Comparison of ENCODE assay signal across 21 cellular contexts in genomic region chr12:11134300-11134699, GRCh38. TPM values are rescaled to one million over a fixed set of nuclear protein-coding genes. Genes with fewer than 3 reads are reported as not detected.
A peak's percentile ranks its signal among the peaks of the same experiment; 100 is the strongest.
DNase-seq lines count a peak whose midpoint lies in the region; ATAC-seq, FAIRE-seq and TF ChIP-seq lines count a peak whose summit lies in the region.
"Had no signal": no experiment of that assay in that cellular context is flagged by ENCODE, and none has a peak within 500 bp of the region (broad histone marks: within the 10 kb centered on the region; RNA-seq: fewer than 3 reads in every experiment).

TSS of gene TAS2R30 (minus strand) at chr12:11134644. CDS start at chr12:11134244, 400 bp downstream.

- H3K9me3 ChIP-seq in neuronal stem cell (replicated peaks in 1 of 2; ENCODE audit: control insufficient read depth in 2 of 2, insufficient read depth in 1 of 2, low read depth in 1 of 2, low read length in 2 of 2) (peaks cover 0 to 6% of the 10 kb centered on the region in 2 donors), WERI-Rb-1 (ENCODE audit: severe bottlenecking) (no peaks in the 10 kb centered on the region)
- H3K9me3 ChIP-seq: transverse colon had no signal

- H3K79me1 ChIP-seq in neuronal stem cell (ENCODE audit: low read depth, low read length), result peaks cover 9% of the 10 kb centered on the region

- no peaks in the 10 kb centered on the region for H3K4me1 ChIP-seq in neuronal stem cell (ENCODE audit: control insufficient read depth in 2 of 2, insufficient read depth in 1 of 2, low read depth in 1 of 2, low read length in 2 of 2)
- H3K4me1 ChIP-seq: parathyroid adenoma, transverse colon had no signal

- no peak for TF ChIP-seq POLR2A in H54 (IDR thresholded peaks at IDR 0.05; ENCODE audit: low read depth, low read length)

- no peak within 1 kb of the TSS for H3K4ac ChIP-seq in neuronal stem cell (ENCODE audit: low read length)

- no peak within 1 kb of the TSS for H4K8ac ChIP-seq in neuronal stem cell (ENCODE audit: low read depth, low read length)

- no peak within 1 kb of the TSS for H3K4me3 Mint-ChIP-seq in stimulated activated effector memory CD8-positive, alpha-beta T cell treated with anti-CD3 and anti-CD28 coated beads, Interleukin-12 subunit alpha, Interleukin-12 subunit beta, amount 100 ng/mL, for 72 hours
- H3K4me3 Mint-ChIP-seq: activated CD8-positive, alpha-beta memory T cell treated with anti-CD3 and anti-CD28 coated beads, Interleukin-2, amount 10 ng/mL, durations not matched to agents 7 days and 5 days; memory B cell; naive thymus-derived CD4-positive, alpha-beta T cell had no signal

- no peak within 1 kb of the TSS for H3K27ac Mint-ChIP-seq in stimulated activated effector memory CD8-positive, alpha-beta T cell treated with anti-CD3 and anti-CD28 coated beads, Interleukin-12 subunit alpha, Interleukin-12 subunit beta, amount 100 ng/mL, for 72 hours
- H3K27ac Mint-ChIP-seq: activated CD8-positive, alpha-beta memory T cell treated with anti-CD3 and anti-CD28 coated beads, Interleukin-2, amount 10 ng/mL, durations not matched to agents 7 days and 5 days; memory B cell had no signal

- H3K9me3 Mint-ChIP-seq in stimulated activated effector memory CD8-positive, alpha-beta T cell treated with anti-CD3 and anti-CD28 coated beads, Interleukin-12 subunit alpha, Interleukin-12 subunit beta, amount 100 ng/mL, for 72 hours, result no peaks in the 10 kb centered on the region
- H3K9me3 Mint-ChIP-seq: memory B cell had no signal

- H3K27ac ChIP-seq in neuronal stem cell (replicated peaks; ENCODE audit: low read length), result no peak within 1 kb of the TSS
- H3K27ac ChIP-seq in WERI-Rb-1, result no peak within 1 kb of the TSS
- H3K27ac ChIP-seq: parathyroid adenoma, transverse colon had no signal

- H3K9ac ChIP-seq in neuronal stem cell (ENCODE audit: low read depth, low read length, poor library complexity), result no peak within 1 kb of the TSS
- H3K9ac ChIP-seq: parathyroid adenoma had no signal

- no peak within 1 kb of the TSS for H2BK12ac ChIP-seq in neuronal stem cell (ENCODE audit: low read length)

- H3K4me1 Mint-ChIP-seq in stimulated activated effector memory CD8-positive, alpha-beta T cell treated with anti-CD3 and anti-CD28 coated beads, Interleukin-12 subunit alpha, Interleukin-12 subunit beta, amount 100 ng/mL, for 72 hours, result peaks cover 44% of the 10 kb centered on the region

- no peak within 1 kb of the TSS for H2AK5ac ChIP-seq in neuronal stem cell (ENCODE audit: low read depth, low read length)

- no peak within 1 kb of the TSS for H2BK120ac ChIP-seq in neuronal stem cell (ENCODE audit: low read depth, low read length)

- no peak within 1 kb of the TSS for H2BK15ac ChIP-seq in neuronal stem cell (ENCODE audit: low read length)

- no peak within 1 kb of the TSS for H2BK5ac ChIP-seq in neuronal stem cell (ENCODE audit: low read length)

- no peak within 1 kb of the TSS for H3K18ac ChIP-seq in neuronal stem cell (ENCODE audit: low read length)

- H3K36me3 Mint-ChIP-seq in stimulated activated effector memory CD8-positive, alpha-beta T cell treated with anti-CD3 and anti-CD28 coated beads, Interleukin-12 subunit alpha, Interleukin-12 subunit beta, amount 100 ng/mL, for 72 hours, result no peaks in the 10 kb centered on the region

- WGBS in neuronal stem cell (ENCODE audit: extremely low coverage in 2 of 2, insufficient read length in 2 of 2, insufficient replicate concordance in 1 of 2), 2 donors, result no CpG with 5 or more reads among the region's 3 CpGs

- H3K36me3 ChIP-seq in neuronal stem cell (replicated peaks in 1 of 2; ENCODE audit: control insufficient read depth in 2 of 2, insufficient read depth in 2 of 2, low read length in 2 of 2) (peaks cover 0 to 17% of the 10 kb centered on the region in 2 donors), WERI-Rb-1 (no peaks in the 10 kb centered on the region; the same call in 1 of the 2 replicates)
- H3K36me3 ChIP-seq: transverse colon had no signal

- peak; percentile 76 for FAIRE-seq in H54 (lab: Jason Lieb, UNC)

- H3K4me3 ChIP-seq in neuronal stem cell (ENCODE audit: low read length in 2 of 2) (no peak within 1 kb of the TSS), WERI-Rb-1 (ENCODE audit: low read depth, low read length) (no peak within 1 kb of the TSS)
- H3K4me3 ChIP-seq: transverse colon had no signal

- no peak within 1 kb of the TSS for H4K91ac ChIP-seq in neuronal stem cell (ENCODE audit: low read depth, low read length, poor library complexity)

- H3K27me3 ChIP-seq in neuronal stem cell (ENCODE audit: control insufficient read depth in 3 of 3, insufficient read depth in 3 of 3, low read depth in 1 of 3, low read length in 3 of 3) (no peaks in the 10 kb centered on the region), WERI-Rb-1 (ENCODE audit: insufficient read depth, low read depth, severe bottlenecking) (no peaks in the 10 kb centered on the region)
- H3K27me3 ChIP-seq: transverse colon had no signal

- no peak within 1 kb of the TSS for H3K14ac ChIP-seq in neuronal stem cell (ENCODE audit: low read length)

- peak; percentile 28 for ATAC-seq in stimulated activated effector memory CD8-positive, alpha-beta T cell treated with anti-CD3 and anti-CD28 coated beads, Interleukin-12 subunit alpha, Interleukin-12 subunit beta, amount 100 ng/mL, for 72 hours
- ATAC-seq: activated CD8-positive, alpha-beta memory T cell treated with anti-CD3 and anti-CD28 coated beads, Interleukin-2, amount 10 ng/mL, durations not matched to agents 7 days and 5 days; naive thymus-derived CD4-positive, alpha-beta T cell; sciatic nerve had no signal

- no peak for DNase-seq in H54 (ENCODE audit: insufficient read length, low spot score)
- peak; percentile 11 for DNase-seq in NCI-H526 treated with DMSO at 0.1 percent for 48 hours (lab: John Stamatoyannopoulos, UW)
- peak; percentile 20 for DNase-seq in fibroblast of gingiva (ENCODE audit: low read depth)
- DNase-seq in stimulated activated effector memory CD8-positive, alpha-beta T cell treated with anti-CD3 and anti-CD28 coated beads, Interleukin-12 subunit alpha, Interleukin-12 subunit beta, amount 100 ng/mL, for 72 hours (ENCODE audit: low spot score in 2 of 2), result no peak
- DNase-seq in neuronal stem cell (ENCODE audit: low spot score), result no peak
- DNase-seq in NCI-H1092 treated with DMSO at 0.1 percent for 48 hours (lab: John Stamatoyannopoulos, UW), result no peak
- DNase-seq in WERI-Rb-1, result no peak
- DNase-seq: activated CD8-positive, alpha-beta memory T cell treated with anti-CD3 and anti-CD28 coated beads, Interleukin-2, amount 10 ng/mL, durations not matched to agents 7 days and 5 days; activated gamma-delta T cell; AML-193; amygdala; effector CD4-positive, alpha-beta T cell; H7; naive thymus-derived CD4-positive, alpha-beta T cell; NCI-H2107; NCI-H524 treated with DMSO at 0.1 percent for 48 hours; stimulated activated naive CD4-positive, alpha-beta T cell treated with Interleukin-2 at 50 U/mL for 16 hours; transverse colon had no signal

- no peak within 1 kb of the TSS for H3K23ac ChIP-seq in neuronal stem cell (ENCODE audit: low read depth, low read length, poor library complexity)

- TF ChIP-seq CTCF in WERI-Rb-1 (IDR thresholded peaks at IDR 0.05; ENCODE audit: low read depth, low read length), result no peak

- H2AFZ ChIP-seq in neuronal stem cell (ENCODE audit: low read length), result no peak within 1 kb of the TSS
- H2AFZ ChIP-seq: parathyroid adenoma had no signal

- no peak within 1 kb of the TSS for H3K4me2 ChIP-seq in neuronal stem cell (ENCODE audit: insufficient read depth, low read length, poor library complexity, severe bottlenecking)

RNA-seq across cellular contexts. Expression of gene TAS2R30, which starts in this region (rescaled TPM):
- polyA plus RNA-seq in neuronal stem cell (2013, experiment 1 of 2), result 0.03 TPM
- polyA plus RNA-seq in neuronal stem cell (2013, experiment 2 of 2), result 0.07 TPM

Comparison
In these comparisons a context has a peak if more than half of its experiments do, and no peak if none do; other contexts are left out.
1. DNase-seq: peak in NCI-H526 treated with DMSO at 0.1 percent for 48 hours (single experiment) and fibroblast of gingiva (single experiment); none in H54 (single experiment), stimulated activated effector memory CD8-positive, alpha-beta T cell treated with anti-CD3 and anti-CD28 coated beads, Interleukin-12 subunit alpha, Interleukin-12 subunit beta, amount 100 ng/mL, for 72 hours (0 of 2), neuronal stem cell (single experiment), NCI-H1092 treated with DMSO at 0.1 percent for 48 hours (single experiment) and WERI-Rb-1 (single experiment).